ENCODE assay signal across 11 cellular contexts in genomic region chr12:107448198-107448597, GRCh38.
DNase-seq lines count a peak whose midpoint lies in the region; ATAC-seq and TF ChIP-seq lines count a peak whose summit lies in the region.
"Had no signal": no experiment of that assay in that cellular context is flagged by ENCODE, and none has a peak within 500 bp of the region (broad histone marks: within the 10 kb centered on the region; RNA-seq: fewer than 3 reads in every experiment).

No MANE protein-coding gene starts in this region.

- WGBS in neuronal stem cell (ENCODE audit: extremely low coverage in 2 of 2, insufficient read length in 2 of 2, insufficient replicate concordance in 1 of 2), 2 donors, result no CpG with 5 or more reads among the region's 1 CpG

- no peaks in the 10 kb centered on the region for H3K79me1 ChIP-seq in neuronal stem cell (ENCODE audit: low read depth, low read length)

- H3K14ac ChIP-seq in neuronal stem cell (ENCODE audit: low read length), result no peak overlapping the region

- DNase-seq in NCI-H146 (lab: John Stamatoyannopoulos, UW), result peak; percentile 32
- no peak for DNase-seq in NCI-H146 treated with DMSO at 0.1 percent for 48 hours (lab: John Stamatoyannopoulos, UW; ENCODE audit: unreplicated experiment)
- peak; percentile 49 for DNase-seq in choroid plexus epithelial cell (ENCODE audit: low read depth)
- DNase-seq in neuronal stem cell (ENCODE audit: low spot score), result peak; percentile 15
- no peak for DNase-seq in AG08396 (ENCODE audit: low spot score)
- DNase-seq: activated CD4-positive, alpha-beta T cell treated with anti-CD3 and anti-CD28 coated beads, Interleukin-2, amount 10 ng/mL, durations not matched to agents 7 days and 5 days; kidney glomerular epithelial cell; NCI-H526 treated with DMSO at 0.1 percent for 48 hours had no signal

- TF ChIP-seq CTCF in LNCAP (IDR thresholded peaks at IDR 0.05) (peak; percentile 33; the same call in 1 of the 2 replicates), choroid plexus epithelial cell (conservative IDR thresholded peaks at IDR 0.05; ENCODE audit: low read depth, low read length) (peak; percentile 76)

- H3K36me3 ChIP-seq in neuronal stem cell (replicated peaks in 1 of 2; ENCODE audit: control insufficient read depth in 2 of 2, insufficient read depth in 2 of 2, low read length in 2 of 2), result no peaks in the 10 kb centered on the region

- H2AFZ ChIP-seq in neuronal stem cell (ENCODE audit: low read length), result no peak overlapping the region

- H3K27me3 ChIP-seq in neuronal stem cell (ENCODE audit: control insufficient read depth in 3 of 3, insufficient read depth in 3 of 3, low read depth in 1 of 3, low read length in 3 of 3), result no peaks in the 10 kb centered on the region

- H3K4me3 ChIP-seq in choroid plexus epithelial cell (ENCODE audit: low read depth, low read length), result no peak overlapping the region
- H3K4me3 ChIP-seq in neuronal stem cell (ENCODE audit: low read length in 2 of 2), result no peak overlapping the region

- peaks cover 3 to 5% of the 10 kb centered on the region in 2 donors for H3K4me1 ChIP-seq in neuronal stem cell (ENCODE audit: control insufficient read depth in 2 of 2, insufficient read depth in 1 of 2, low read depth in 1 of 2, low read length in 2 of 2)

- H3K4me2 ChIP-seq in neuronal stem cell (ENCODE audit: insufficient read depth, low read length, poor library complexity, severe bottlenecking), result no peak overlapping the region

- H2BK5ac ChIP-seq in neuronal stem cell (ENCODE audit: low read length), result no peak overlapping the region

- no peak overlapping the region for H2AK5ac ChIP-seq in neuronal stem cell (ENCODE audit: low read depth, low read length)

- H3K9me3 ChIP-seq in neuronal stem cell (replicated peaks in 1 of 2; ENCODE audit: control insufficient read depth in 2 of 2, insufficient read depth in 1 of 2, low read depth in 1 of 2, low read length in 2 of 2), result peaks cover 0 to 2% of the 10 kb centered on the region in 2 donors

- no peak overlapping the region for H3K23ac ChIP-seq in neuronal stem cell (ENCODE audit: low read depth, low read length, poor library complexity)

- H3K27ac ChIP-seq in neuronal stem cell (replicated peaks; ENCODE audit: low read length), result no peak overlapping the region

- no peak overlapping the region for H2BK120ac ChIP-seq in neuronal stem cell (ENCODE audit: low read depth, low read length)

- H2BK15ac ChIP-seq in neuronal stem cell (ENCODE audit: low read length), result no peak overlapping the region

- no peak overlapping the region for H3K18ac ChIP-seq in neuronal stem cell (ENCODE audit: low read length)

- H2BK12ac ChIP-seq in neuronal stem cell (ENCODE audit: low read length), result no peak overlapping the region

- H4K8ac ChIP-seq in neuronal stem cell (ENCODE audit: low read depth, low read length), result no peak overlapping the region

- ATAC-seq in HG03460 (IDR thresholded peaks at IDR 0.05; ENCODE audit: unreplicated experiment) (no peak), GM19351 (IDR thresholded peaks at IDR 0.05; ENCODE audit: unreplicated experiment) (no peak)

- no peak overlapping the region for H3K4ac ChIP-seq in neuronal stem cell (ENCODE audit: low read length)

- H4K91ac ChIP-seq in neuronal stem cell (ENCODE audit: low read depth, low read length, poor library complexity), result no peak overlapping the region

- H3K9ac ChIP-seq in neuronal stem cell (ENCODE audit: low read depth, low read length, poor library complexity), result no peak overlapping the region

Comparison
In these comparisons a context has a peak if more than half of its experiments do, and no peak if none do; other contexts are left out.
1. DNase-seq: peak in NCI-H146 (single experiment), choroid plexus epithelial cell (single experiment) and neuronal stem cell (single experiment); none in NCI-H146 treated with DMSO at 0.1 percent for 48 hours (single experiment) and AG08396 (single experiment).